8 cellular contexts compared by ENCODE assay signal in the genomic region with DNA sequence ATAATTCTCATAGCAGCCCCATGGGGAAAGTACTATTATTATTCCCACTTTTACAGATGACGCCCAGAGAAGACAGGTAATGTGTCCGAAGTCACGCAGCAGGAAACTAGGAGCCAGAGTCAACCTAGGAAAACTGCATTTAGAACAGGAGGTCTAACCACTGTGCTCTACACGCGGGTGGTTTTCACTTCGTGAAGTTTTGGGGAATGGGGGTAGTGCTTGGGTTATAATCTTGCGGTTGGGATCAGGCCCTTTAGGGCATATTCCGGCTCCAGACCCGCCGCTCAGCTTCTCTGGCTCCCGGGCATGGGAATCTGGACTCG. TPM values are rescaled to one million over a fixed set of nuclear protein-coding genes. Genes with fewer than 3 reads are reported as not detected.
DNase-seq lines count a peak whose midpoint lies in the region; ATAC-seq, FAIRE-seq and TF ChIP-seq lines count a peak whose summit lies in the region.

No MANE protein-coding gene starts in this region.

- FAIRE-seq in frontal cortex (lab: Jason Lieb, UNC) = no peak

- H3K4me3 ChIP-seq in GM12865 (ENCODE audit: low read depth, low read length) (peak overlapping the region; percentile 62), fibroblast of the aortic adventitia (ENCODE audit: low read depth, low read length) (peak overlapping the region; percentile 83), skeletal muscle cell (ENCODE audit: low read depth, low read length) (peak overlapping the region; percentile 71)

- ATAC-seq in SK-N-SH treated with all-trans-retinoic acid at 6 μM for 48 hours = no peak
- no peak for ATAC-seq in HG03460 (IDR thresholded peaks at IDR 0.05; ENCODE audit: unreplicated experiment)
- no peak for ATAC-seq in HG02763 (IDR thresholded peaks at IDR 0.05; ENCODE audit: unreplicated experiment)

- DNase-seq in GM12865 (ENCODE audit: low read depth) = no peak
- no peak for DNase-seq in fibroblast of the aortic adventitia (ENCODE audit: low read depth)
- no peak for DNase-seq in skeletal muscle cell (ENCODE audit: low read depth)
- DNase-seq in frontal cortex (ENCODE audit: low spot score in 2 of 2) = no peak
- no peak for DNase-seq in middle frontal gyrus (ENCODE audit: extremely low spot score, low spot score)

- TF ChIP-seq CTCF in GM12865 (IDR thresholded peaks at IDR 0.05; ENCODE audit: insufficient read depth, low read depth, low read length, missing control alignments) (no peak), fibroblast of the aortic adventitia (IDR thresholded peaks at IDR 0.05; ENCODE audit: insufficient read depth, low read length) (no peak)

TF ChIP-seq in SK-N-SH treated with all-trans-retinoic acid at 6 μM for 48 hours, 23 proteins besides CTCF, POLR2A, EP300 and RAD21:
- TF ChIP-seq, protein P1, sequence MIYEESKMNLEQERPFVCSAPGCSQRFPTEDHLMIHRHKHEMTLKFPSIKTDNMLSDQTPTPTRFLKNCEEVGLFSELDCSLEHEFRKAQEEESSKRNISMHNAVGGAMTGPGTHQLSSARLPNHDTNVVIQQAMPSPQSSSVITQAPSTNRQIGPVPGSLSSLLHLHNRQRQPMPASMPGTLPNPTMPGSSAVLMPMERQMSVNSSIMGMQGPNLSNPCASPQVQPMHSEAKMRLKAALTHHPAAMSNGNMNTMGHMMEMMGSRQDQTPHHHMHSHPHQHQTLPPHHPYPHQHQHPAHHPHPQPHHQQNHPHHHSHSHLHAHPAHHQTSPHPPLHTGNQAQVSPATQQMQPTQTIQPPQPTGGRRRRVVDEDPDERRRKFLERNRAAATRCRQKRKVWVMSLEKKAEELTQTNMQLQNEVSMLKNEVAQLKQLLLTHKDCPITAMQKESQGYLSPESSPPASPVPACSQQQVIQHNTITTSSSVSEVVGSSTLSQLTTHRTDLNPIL (CRISPR knock-in tag; IDR thresholded peaks at IDR 0.05; ENCODE audit: low read depth) = peak; percentile 43; the same call in 1 of the 2 replicates
- TF ChIP-seq CSDC2 (CRISPR knock-in tag; IDR thresholded peaks at IDR 0.05) (no peak), ZNF565 (CRISPR knock-in tag; conservative IDR thresholded peaks at IDR 0.05; ENCODE audit: low read depth) (no peak), SNAI2 (CRISPR knock-in tag; IDR thresholded peaks at IDR 0.05) (no peak)
- TF ChIP-seq, protein P2, sequence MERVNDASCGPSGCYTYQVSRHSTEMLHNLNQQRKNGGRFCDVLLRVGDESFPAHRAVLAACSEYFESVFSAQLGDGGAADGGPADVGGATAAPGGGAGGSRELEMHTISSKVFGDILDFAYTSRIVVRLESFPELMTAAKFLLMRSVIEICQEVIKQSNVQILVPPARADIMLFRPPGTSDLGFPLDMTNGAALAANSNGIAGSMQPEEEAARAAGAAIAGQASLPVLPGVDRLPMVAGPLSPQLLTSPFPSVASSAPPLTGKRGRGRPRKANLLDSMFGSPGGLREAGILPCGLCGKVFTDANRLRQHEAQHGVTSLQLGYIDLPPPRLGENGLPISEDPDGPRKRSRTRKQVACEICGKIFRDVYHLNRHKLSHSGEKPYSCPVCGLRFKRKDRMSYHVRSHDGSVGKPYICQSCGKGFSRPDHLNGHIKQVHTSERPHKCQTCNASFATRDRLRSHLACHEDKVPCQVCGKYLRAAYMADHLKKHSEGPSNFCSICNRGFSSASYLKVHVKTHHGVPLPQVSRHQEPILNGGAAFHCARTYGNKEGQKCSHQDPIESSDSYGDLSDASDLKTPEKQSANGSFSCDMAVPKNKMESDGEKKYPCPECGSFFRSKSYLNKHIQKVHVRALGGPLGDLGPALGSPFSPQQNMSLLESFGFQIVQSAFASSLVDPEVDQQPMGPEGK (CRISPR knock-in tag; IDR thresholded peaks at IDR 0.05; ENCODE audit: borderline replicate concordance) = peak; percentile 40; the same call in 1 of the 2 replicates
- TF ChIP-seq, protein P3, sequence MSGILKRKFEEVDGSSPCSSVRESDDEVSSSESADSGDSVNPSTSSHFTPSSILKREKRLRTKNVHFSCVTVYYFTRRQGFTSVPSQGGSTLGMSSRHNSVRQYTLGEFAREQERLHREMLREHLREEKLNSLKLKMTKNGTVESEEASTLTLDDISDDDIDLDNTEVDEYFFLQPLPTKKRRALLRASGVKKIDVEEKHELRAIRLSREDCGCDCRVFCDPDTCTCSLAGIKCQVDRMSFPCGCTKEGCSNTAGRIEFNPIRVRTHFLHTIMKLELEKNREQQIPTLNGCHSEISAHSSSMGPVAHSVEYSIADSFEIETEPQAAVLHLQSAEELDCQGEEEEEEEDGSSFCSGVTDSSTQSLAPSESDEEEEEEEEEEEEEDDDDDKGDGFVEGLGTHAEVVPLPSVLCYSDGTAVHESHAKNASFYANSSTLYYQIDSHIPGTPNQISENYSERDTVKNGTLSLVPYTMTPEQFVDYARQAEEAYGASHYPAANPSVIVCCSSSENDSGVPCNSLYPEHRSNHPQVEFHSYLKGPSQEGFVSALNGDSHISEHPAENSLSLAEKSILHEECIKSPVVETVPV (CRISPR knock-in tag; IDR thresholded peaks at IDR 0.05) = 0 out of 2 replicates have a peak, but pooled peaks have one; percentile 16

RNA-seq across cellular contexts. Expression of a gene that starts 5.2 kb away (rescaled TPM):
- total RNA-seq in fibroblast of the aortic adventitia (ENCODE audit: low replicate concordance) = 261 and 746 TPM in 2 replicates
- total RNA-seq in frontal cortex = 88.5 TPM
